ENCODE assay signal across 1 cellular context in the genomic region with DNA sequence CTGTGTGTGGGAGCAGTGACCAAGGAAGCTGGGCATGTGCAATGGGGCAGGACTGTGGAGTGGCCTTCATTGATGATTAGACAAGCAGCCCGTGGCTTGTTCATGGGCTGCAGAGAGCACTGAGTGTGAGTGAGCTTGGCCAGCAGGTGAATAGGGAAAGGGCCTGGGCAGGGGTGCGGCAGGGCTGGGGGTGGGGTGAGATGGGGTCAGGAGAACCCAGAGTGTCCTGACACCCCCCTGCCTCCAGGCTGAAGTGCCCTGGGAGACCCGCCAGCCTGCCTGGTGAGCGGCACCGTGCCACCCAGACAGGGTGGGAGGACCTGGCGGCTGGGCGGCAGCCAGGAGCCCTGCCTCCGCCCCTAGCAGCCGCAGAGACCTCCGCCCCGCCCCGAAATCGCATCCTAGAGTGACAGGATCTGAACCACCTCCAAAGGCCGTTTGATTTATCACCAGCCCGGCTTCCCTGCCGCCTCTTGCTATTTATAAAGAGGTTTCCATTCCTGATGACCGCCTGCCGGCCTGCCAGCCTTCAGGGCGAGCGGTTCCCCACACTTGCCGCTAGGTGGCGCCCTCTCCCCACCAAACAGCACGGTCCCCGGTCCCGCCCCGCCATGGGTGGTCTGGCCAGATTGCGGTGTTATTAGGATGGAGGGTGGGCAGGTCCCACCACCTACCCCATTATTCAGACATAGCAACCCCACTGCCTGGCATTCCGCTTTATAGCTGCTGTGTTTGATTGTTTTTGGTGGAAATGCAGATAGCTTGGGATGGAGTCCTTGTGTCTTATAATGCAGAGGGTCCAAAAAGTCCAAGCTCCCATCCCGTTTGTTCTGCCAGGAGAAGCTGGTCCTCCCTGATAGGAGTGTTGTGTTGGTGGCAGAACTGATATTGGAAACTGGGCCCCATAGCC.
TF ChIP-seq lines count a peak whose summit lies in the region.

No MANE protein-coding gene starts in this region.

TF ChIP-seq in K562, 482 proteins besides CTCF, POLR2A, EP300 and RAD21 (continued from another document and continues in another):
- TF ChIP-seq, protein P1, sequence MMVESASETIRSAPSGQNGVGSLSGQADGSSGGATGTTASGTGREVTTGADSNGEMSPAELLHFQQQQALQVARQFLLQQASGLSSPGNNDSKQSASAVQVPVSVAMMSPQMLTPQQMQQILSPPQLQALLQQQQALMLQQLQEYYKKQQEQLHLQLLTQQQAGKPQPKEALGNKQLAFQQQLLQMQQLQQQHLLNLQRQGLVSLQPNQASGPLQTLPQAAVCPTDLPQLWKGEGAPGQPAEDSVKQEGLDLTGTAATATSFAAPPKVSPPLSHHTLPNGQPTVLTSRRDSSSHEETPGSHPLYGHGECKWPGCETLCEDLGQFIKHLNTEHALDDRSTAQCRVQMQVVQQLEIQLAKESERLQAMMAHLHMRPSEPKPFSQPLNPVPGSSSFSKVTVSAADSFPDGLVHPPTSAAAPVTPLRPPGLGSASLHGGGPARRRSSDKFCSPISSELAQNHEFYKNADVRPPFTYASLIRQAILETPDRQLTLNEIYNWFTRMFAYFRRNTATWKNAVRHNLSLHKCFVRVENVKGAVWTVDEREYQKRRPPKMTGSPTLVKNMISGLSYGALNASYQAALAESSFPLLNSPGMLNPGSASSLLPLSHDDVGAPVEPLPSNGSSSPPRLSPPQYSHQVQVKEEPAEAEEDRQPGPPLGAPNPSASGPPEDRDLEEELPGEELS (CRISPR knock-in tag; IDR thresholded peaks at IDR 0.05; ENCODE audit: borderline replicate concordance): no peak
- TF ChIP-seq, protein P2, sequence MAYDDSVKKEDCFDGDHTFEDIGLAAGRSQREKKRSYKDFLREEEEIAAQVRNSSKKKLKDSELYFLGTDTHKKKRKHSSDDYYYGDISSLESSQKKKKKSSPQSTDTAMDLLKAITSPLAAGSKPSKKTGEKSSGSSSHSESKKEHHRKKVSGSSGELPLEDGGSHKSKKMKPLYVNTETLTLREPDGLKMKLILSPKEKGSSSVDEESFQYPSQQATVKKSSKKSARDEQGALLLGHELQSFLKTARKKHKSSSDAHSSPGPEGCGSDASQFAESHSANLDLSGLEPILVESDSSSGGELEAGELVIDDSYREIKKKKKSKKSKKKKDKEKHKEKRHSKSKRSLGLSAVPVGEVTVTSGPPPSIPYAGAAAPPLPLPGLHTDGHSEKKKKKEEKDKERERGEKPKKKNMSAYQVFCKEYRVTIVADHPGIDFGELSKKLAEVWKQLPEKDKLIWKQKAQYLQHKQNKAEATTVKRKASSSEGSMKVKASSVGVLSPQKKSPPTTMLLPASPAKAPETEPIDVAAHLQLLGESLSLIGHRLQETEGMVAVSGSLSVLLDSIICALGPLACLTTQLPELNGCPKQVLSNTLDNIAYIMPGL (CRISPR knock-in tag; IDR thresholded peaks at IDR 0.05): no peak
- no peak for TF ChIP-seq RHOXF2B (CRISPR knock-in tag; conservative IDR thresholded peaks at IDR 0.05)
- TF ChIP-seq LARP7 (IDR thresholded peaks at IDR 0.05): no peak
- TF ChIP-seq NCOR1 (IDR thresholded peaks at IDR 0.05): no peak
- TF ChIP-seq NCOA2 (IDR thresholded peaks at IDR 0.05; ENCODE audit: partially characterized antibody in 2 of 2): no peak
- TF ChIP-seq, protein P3, sequence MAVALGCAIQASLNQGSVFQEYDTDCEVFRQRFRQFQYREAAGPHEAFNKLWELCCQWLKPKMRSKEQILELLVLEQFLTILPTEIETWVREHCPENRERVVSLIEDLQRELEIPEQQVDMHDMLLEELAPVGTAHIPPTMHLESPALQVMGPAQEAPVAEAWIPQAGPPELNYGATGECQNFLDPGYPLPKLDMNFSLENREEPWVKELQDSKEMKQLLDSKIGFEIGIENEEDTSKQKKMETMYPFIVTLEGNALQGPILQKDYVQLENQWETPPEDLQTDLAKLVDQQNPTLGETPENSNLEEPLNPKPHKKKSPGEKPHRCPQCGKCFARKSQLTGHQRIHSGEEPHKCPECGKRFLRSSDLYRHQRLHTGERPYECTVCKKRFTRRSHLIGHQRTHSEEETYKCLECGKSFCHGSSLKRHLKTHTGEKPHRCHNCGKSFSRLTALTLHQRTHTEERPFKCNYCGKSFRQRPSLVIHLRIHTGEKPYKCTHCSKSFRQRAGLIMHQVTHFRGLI (CRISPR knock-in tag; IDR thresholded peaks at IDR 0.05): no peak
- TF ChIP-seq NFXL1 (CRISPR knock-in tag; IDR thresholded peaks at IDR 0.05): no peak
- TF ChIP-seq FOXK1 (CRISPR knock-in tag; IDR thresholded peaks at IDR 0.05; ENCODE audit: borderline replicate concordance): no peak
- peak; percentile 71 for TF ChIP-seq CC2D1A (IDR thresholded peaks at IDR 0.05)
- TF ChIP-seq, protein P4, sequence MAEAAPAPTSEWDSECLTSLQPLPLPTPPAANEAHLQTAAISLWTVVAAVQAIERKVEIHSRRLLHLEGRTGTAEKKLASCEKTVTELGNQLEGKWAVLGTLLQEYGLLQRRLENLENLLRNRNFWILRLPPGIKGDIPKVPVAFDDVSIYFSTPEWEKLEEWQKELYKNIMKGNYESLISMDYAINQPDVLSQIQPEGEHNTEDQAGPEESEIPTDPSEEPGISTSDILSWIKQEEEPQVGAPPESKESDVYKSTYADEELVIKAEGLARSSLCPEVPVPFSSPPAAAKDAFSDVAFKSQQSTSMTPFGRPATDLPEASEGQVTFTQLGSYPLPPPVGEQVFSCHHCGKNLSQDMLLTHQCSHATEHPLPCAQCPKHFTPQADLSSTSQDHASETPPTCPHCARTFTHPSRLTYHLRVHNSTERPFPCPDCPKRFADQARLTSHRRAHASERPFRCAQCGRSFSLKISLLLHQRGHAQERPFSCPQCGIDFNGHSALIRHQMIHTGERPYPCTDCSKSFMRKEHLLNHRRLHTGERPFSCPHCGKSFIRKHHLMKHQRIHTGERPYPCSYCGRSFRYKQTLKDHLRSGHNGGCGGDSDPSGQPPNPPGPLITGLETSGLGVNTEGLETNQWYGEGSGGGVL (CRISPR knock-in tag; IDR thresholded peaks at IDR 0.05): no peak
- 0 out of 2 replicates have a peak, but pooled peaks have one; percentile 27 for TF ChIP-seq CREM (IDR thresholded peaks at IDR 0.05; ENCODE audit: low read depth)
- no peak for TF ChIP-seq TBP (optimal IDR thresholded peaks at IDR 0.05; ENCODE audit: low read depth, low read length)
- TF ChIP-seq ARID1B (IDR thresholded peaks at IDR 0.05): no peak
- no peak for TF ChIP-seq ZNF778 (CRISPR knock-in tag; IDR thresholded peaks at IDR 0.05)
- no peak for TF ChIP-seq ZNF140 (CRISPR knock-in tag; IDR thresholded peaks at IDR 0.05)
- TF ChIP-seq, protein P5, sequence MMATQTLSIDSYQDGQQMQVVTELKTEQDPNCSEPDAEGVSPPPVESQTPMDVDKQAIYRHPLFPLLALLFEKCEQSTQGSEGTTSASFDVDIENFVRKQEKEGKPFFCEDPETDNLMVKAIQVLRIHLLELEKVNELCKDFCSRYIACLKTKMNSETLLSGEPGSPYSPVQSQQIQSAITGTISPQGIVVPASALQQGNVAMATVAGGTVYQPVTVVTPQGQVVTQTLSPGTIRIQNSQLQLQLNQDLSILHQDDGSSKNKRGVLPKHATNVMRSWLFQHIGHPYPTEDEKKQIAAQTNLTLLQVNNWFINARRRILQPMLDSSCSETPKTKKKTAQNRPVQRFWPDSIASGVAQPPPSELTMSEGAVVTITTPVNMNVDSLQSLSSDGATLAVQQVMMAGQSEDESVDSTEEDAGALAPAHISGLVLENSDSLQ (IDR thresholded peaks at IDR 0.05): peak; percentile 62
- no peak for TF ChIP-seq NCOA4 (IDR thresholded peaks at IDR 0.05; ENCODE audit: partially characterized antibody)
- TF ChIP-seq, protein P6, sequence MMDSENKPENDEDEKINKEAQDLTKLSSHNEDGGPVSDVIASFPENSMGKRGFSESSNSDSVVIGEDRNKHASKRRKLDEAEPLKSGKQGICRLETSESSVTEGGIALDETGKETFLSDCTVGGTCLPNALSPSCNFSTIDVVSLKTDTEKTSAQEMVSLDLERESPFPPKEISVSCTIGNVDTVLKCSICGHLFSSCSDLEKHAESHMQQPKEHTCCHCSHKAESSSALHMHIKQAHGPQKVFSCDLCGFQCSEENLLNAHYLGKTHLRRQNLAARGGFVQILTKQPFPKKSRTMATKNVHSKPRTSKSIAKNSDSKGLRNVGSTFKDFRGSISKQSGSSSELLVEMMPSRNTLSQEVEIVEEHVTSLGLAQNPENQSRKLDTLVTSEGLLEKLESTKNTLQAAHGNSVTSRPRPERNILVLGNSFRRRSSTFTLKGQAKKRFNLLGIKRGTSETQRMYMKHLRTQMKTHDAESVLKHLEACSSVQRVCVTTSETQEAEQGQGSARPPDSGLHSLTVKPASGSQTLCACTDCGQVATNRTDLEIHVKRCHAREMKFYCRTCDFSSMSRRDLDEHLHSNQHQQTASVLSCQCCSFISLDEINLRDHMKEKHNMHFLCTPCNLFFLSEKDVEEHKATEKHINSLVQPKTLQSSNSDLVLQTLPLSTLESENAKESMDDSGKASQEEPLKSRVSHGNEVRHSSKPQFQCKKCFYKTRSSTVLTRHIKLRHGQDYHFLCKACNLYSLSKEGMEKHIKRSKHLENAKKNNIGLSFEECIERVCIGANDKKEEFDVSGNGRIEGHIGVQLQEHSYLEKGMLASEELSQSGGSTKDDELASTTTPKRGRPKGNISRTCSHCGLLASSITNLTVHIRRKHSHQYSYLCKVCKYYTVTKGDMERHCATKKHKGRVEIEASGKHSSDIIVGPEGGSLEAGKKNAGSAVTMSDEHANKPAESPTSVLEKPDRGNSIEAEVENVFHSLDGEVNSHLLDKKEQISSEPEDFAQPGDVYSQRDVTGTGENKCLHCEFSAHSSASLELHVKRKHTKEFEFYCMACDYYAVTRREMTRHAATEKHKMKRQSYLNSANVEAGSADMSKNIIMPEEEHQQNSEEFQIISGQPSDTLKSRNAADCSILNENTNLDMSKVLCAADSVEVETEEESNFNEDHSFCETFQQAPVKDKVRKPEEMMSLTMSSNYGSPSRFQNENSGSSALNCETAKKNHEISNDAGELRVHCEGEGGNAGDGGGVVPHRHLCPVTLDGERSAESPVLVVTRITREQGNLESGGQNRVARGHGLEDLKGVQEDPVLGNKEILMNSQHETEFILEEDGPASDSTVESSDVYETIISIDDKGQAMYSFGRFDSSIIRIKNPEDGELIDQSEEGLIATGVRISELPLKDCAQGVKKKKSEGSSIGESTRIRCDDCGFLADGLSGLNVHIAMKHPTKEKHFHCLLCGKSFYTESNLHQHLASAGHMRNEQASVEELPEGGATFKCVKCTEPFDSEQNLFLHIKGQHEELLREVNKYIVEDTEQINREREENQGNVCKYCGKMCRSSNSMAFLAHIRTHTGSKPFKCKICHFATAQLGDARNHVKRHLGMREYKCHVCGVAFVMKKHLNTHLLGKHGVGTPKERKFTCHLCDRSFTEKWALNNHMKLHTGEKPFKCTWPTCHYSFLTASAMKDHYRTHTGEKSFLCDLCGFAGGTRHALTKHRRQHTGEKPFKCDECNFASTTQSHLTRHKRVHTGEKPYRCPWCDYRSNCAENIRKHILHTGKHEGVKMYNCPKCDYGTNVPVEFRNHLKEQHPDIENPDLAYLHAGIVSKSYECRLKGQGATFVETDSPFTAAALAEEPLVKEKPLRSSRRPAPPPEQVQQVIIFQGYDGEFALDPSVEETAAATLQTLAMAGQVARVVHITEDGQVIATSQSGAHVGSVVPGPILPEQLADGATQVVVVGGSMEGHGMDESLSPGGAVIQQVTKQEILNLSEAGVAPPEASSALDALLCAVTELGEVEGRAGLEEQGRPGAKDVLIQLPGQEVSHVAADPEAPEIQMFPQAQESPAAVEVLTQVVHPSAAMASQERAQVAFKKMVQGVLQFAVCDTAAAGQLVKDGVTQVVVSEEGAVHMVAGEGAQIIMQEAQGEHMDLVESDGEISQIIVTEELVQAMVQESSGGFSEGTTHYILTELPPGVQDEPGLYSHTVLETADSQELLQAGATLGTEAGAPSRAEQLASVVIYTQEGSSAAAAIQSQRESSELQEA (IDR thresholded peaks at IDR 0.05; ENCODE audit: low read depth): no peak
- TF ChIP-seq EHMT2 (IDR thresholded peaks at IDR 0.05): no peak
- TF ChIP-seq, protein P7, sequence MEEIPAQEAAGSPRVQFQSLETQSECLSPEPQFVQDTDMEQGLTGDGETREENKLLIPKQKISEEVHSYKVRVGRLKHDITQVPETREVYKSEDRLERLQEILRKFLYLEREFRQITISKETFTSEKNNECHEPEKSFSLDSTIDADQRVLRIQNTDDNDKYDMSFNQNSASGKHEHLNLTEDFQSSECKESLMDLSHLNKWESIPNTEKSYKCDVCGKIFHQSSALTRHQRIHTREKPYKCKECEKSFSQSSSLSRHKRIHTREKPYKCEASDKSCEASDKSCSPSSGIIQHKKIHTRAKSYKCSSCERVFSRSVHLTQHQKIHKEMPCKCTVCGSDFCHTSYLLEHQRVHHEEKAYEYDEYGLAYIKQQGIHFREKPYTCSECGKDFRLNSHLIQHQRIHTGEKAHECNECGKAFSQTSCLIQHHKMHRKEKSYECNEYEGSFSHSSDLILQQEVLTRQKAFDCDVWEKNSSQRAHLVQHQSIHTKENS (CRISPR knock-in tag; IDR thresholded peaks at IDR 0.05): no peak
- TF ChIP-seq BRCA1 (IDR thresholded peaks at IDR 0.05): no peak
- TF ChIP-seq BRCA1 (CRISPR knock-in tag; IDR thresholded peaks at IDR 0.05): no peak
- TF ChIP-seq ETS2 (tag; IDR thresholded peaks at IDR 0.05; ENCODE audit: borderline replicate concordance, poor library complexity, severe bottlenecking): no peak
- TF ChIP-seq RBM39 (optimal IDR thresholded peaks at IDR 0.05; ENCODE audit: low read depth, low read length): no peak
- TF ChIP-seq, protein P8, sequence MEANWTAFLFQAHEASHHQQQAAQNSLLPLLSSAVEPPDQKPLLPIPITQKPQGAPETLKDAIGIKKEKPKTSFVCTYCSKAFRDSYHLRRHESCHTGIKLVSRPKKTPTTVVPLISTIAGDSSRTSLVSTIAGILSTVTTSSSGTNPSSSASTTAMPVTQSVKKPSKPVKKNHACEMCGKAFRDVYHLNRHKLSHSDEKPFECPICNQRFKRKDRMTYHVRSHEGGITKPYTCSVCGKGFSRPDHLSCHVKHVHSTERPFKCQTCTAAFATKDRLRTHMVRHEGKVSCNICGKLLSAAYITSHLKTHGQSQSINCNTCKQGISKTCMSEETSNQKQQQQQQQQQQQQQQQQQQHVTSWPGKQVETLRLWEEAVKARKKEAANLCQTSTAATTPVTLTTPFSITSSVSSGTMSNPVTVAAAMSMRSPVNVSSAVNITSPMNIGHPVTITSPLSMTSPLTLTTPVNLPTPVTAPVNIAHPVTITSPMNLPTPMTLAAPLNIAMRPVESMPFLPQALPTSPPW (CRISPR knock-in tag; IDR thresholded peaks at IDR 0.05): no peak
- TF ChIP-seq RB1 (IDR thresholded peaks at IDR 0.05; ENCODE audit: low read depth): peak; percentile 91
- no peak for TF ChIP-seq POLR2B (IDR thresholded peaks at IDR 0.05; ENCODE audit: low read depth, partially characterized antibody)
- no peak for TF ChIP-seq MTF1 (CRISPR knock-in tag; IDR thresholded peaks at IDR 0.05; ENCODE audit: borderline replicate concordance)
- TF ChIP-seq HOXB6 (CRISPR knock-in tag; IDR thresholded peaks at IDR 0.05; ENCODE audit: borderline replicate concordance): no peak
- TF ChIP-seq, protein P9, sequence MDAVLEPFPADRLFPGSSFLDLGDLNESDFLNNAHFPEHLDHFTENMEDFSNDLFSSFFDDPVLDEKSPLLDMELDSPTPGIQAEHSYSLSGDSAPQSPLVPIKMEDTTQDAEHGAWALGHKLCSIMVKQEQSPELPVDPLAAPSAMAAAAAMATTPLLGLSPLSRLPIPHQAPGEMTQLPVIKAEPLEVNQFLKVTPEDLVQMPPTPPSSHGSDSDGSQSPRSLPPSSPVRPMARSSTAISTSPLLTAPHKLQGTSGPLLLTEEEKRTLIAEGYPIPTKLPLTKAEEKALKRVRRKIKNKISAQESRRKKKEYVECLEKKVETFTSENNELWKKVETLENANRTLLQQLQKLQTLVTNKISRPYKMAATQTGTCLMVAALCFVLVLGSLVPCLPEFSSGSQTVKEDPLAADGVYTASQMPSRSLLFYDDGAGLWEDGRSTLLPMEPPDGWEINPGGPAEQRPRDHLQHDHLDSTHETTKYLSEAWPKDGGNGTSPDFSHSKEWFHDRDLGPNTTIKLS (IDR thresholded peaks at IDR 0.05; ENCODE audit: borderline replicate concordance, low read depth): no peak
- no peak for TF ChIP-seq PHF20 (IDR thresholded peaks at IDR 0.05; ENCODE audit: partially characterized antibody)
- no peak for TF ChIP-seq ZNF445 (CRISPR knock-in tag; IDR thresholded peaks at IDR 0.05; ENCODE audit: low read depth)
- TF ChIP-seq RBM22 (IDR thresholded peaks at IDR 0.05; ENCODE audit: low read depth, low read length, poor library complexity, severe bottlenecking): no peak
- TF ChIP-seq ZNF551 (CRISPR knock-in tag; IDR thresholded peaks at IDR 0.05): no peak
